ENCODE assay signal across 1 cellular context in genomic region chr9:131837836-131838235, GRCh38.
TF ChIP-seq lines count a peak whose summit lies in the region.

No MANE protein-coding gene starts in this region.

TF ChIP-seq in H1, 55 proteins besides CTCF, POLR2A, EP300 and RAD21 (continued from another document):
- TF ChIP-seq CHD2 (IDR thresholded peaks at IDR 0.05; ENCODE audit: low read length) (no peak), SIX5 (IDR thresholded peaks at IDR 0.05; ENCODE audit: low read depth, low read length) (no peak), CHD1 (IDR thresholded peaks at IDR 0.05; ENCODE audit: low read depth, low read length) (no peak), RBBP5 (IDR thresholded peaks at IDR 0.05; ENCODE audit: borderline replicate concordance, low read depth, low read length) (no peak), TCF12 (IDR thresholded peaks at IDR 0.05; ENCODE audit: low read depth, low read length) (no peak), E2F6 (IDR thresholded peaks at IDR 0.05) (no peak), CEBPB (IDR thresholded peaks at IDR 0.05; ENCODE audit: low read depth, low read length) (no peak), TEAD4 (IDR thresholded peaks at IDR 0.05; ENCODE audit: low read depth, low read length) (no peak), CBX5 (IDR thresholded peaks at IDR 0.05; ENCODE audit: low read depth, low read length) (no peak)
